In genomic region chr7:12985228-12985627, GRCh38 we compare ENCODE assay signal across 1 cellular context.
TF ChIP-seq lines count a peak whose summit lies in the region.

No MANE protein-coding gene starts in this region.

TF ChIP-seq in WTC11, 78 proteins besides CTCF, POLR2A, EP300 and RAD21:
- no peak for TF ChIP-seq ARID4B (CRISPR knock-in tag; IDR thresholded peaks at IDR 0.05; ENCODE audit: borderline replicate concordance)
- no peak for TF ChIP-seq RORB (CRISPR knock-in tag; IDR thresholded peaks at IDR 0.05)
- no peak for TF ChIP-seq ESRRA (CRISPR knock-in tag; IDR thresholded peaks at IDR 0.05; ENCODE audit: borderline replicate concordance)
- TF ChIP-seq TP53 (CRISPR knock-in tag; IDR thresholded peaks at IDR 0.05): no peak
- TF ChIP-seq ZNF232 (CRISPR knock-in tag; IDR thresholded peaks at IDR 0.05): no peak
- no peak for TF ChIP-seq E2F4 (CRISPR knock-in tag; IDR thresholded peaks at IDR 0.05; ENCODE audit: borderline replicate concordance, low read depth)
- no peak for TF ChIP-seq CREM (CRISPR knock-in tag; IDR thresholded peaks at IDR 0.05)
- no peak for TF ChIP-seq ZNF423 (CRISPR knock-in tag; IDR thresholded peaks at IDR 0.05)
- no peak for TF ChIP-seq ELF4 (CRISPR knock-in tag; IDR thresholded peaks at IDR 0.05; ENCODE audit: low read depth)
- TF ChIP-seq CREB1 (CRISPR knock-in tag; IDR thresholded peaks at IDR 0.05): no peak
- TF ChIP-seq USF2 (CRISPR knock-in tag; IDR thresholded peaks at IDR 0.05): no peak
- no peak for TF ChIP-seq TEAD4 (CRISPR knock-in tag; IDR thresholded peaks at IDR 0.05)
- no peak for TF ChIP-seq SMAD3 (CRISPR knock-in tag; IDR thresholded peaks at IDR 0.05; ENCODE audit: borderline replicate concordance)
- TF ChIP-seq ATF6 (CRISPR knock-in tag; IDR thresholded peaks at IDR 0.05): no peak
- no peak for TF ChIP-seq NFYB (CRISPR knock-in tag; conservative IDR thresholded peaks at IDR 0.05; ENCODE audit: low read depth)
- TF ChIP-seq ZNF263 (CRISPR knock-in tag; IDR thresholded peaks at IDR 0.05; ENCODE audit: low read depth): no peak
- no peak for TF ChIP-seq NFE2L1 (CRISPR knock-in tag; IDR thresholded peaks at IDR 0.05)
- no peak for TF ChIP-seq FOXJ3 (CRISPR knock-in tag; IDR thresholded peaks at IDR 0.05; ENCODE audit: borderline replicate concordance)
- TF ChIP-seq SP1 (CRISPR knock-in tag; conservative IDR thresholded peaks at IDR 0.05): no peak
